ENCODE assay signal across 2 cellular contexts in the genomic region with DNA sequence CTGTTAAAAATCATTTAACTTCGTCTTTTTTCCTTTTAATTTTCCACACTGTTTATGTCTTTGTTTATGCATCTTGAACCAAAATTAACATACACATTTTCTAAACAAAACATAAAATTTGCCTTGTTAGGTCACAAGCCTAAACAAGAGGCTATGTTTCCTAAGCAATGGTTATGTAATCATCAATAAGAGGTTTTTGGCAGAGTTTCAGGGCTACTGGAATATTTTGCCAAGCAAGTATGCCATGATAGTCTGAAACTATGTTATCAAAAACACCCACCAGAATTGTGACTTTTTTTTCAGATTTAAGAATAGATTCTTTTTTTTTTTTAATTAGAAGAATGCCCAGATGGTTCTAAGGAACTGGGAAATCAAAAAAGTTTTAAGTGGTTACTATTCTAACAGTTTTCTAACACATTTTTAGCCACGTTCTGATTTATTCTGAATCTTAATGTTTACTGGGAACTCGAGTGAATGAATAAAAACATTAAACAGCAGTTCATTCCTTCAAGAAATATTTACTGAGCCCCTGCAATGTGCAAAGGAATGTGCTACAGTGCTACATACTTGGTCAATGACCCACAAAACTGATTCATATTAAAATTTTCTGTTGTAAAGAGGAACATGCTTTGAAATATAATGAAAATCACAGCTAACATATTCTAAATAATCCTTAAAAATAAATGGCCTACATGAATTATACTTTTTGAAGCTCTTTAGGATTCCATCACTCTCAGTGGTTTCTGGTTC.
A peak's percentile ranks its signal among the peaks of the same experiment; 100 is the strongest.
TF ChIP-seq lines count a peak whose summit lies in the region.

No MANE protein-coding gene starts in this region.

TF ChIP-seq in liver, 16 proteins besides CTCF, POLR2A, EP300 and RAD21 (continued from another document):
- TF ChIP-seq, protein P1, sequence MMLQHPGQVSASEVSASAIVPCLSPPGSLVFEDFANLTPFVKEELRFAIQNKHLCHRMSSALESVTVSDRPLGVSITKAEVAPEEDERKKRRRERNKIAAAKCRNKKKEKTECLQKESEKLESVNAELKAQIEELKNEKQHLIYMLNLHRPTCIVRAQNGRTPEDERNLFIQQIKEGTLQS (IDR thresholded peaks at IDR 0.05) = peak; percentile 13
- TF ChIP-seq, protein P2, sequence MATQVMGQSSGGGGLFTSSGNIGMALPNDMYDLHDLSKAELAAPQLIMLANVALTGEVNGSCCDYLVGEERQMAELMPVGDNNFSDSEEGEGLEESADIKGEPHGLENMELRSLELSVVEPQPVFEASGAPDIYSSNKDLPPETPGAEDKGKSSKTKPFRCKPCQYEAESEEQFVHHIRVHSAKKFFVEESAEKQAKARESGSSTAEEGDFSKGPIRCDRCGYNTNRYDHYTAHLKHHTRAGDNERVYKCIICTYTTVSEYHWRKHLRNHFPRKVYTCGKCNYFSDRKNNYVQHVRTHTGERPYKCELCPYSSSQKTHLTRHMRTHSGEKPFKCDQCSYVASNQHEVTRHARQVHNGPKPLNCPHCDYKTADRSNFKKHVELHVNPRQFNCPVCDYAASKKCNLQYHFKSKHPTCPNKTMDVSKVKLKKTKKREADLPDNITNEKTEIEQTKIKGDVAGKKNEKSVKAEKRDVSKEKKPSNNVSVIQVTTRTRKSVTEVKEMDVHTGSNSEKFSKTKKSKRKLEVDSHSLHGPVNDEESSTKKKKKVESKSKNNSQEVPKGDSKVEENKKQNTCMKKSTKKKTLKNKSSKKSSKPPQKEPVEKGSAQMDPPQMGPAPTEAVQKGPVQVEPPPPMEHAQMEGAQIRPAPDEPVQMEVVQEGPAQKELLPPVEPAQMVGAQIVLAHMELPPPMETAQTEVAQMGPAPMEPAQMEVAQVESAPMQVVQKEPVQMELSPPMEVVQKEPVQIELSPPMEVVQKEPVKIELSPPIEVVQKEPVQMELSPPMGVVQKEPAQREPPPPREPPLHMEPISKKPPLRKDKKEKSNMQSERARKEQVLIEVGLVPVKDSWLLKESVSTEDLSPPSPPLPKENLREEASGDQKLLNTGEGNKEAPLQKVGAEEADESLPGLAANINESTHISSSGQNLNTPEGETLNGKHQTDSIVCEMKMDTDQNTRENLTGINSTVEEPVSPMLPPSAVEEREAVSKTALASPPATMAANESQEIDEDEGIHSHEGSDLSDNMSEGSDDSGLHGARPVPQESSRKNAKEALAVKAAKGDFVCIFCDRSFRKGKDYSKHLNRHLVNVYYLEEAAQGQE (IDR thresholded peaks at IDR 0.05) = no peak

TF ChIP-seq in HepG2, 621 proteins besides CTCF, POLR2A, EP300 and RAD21 (continued from another document):
- TF ChIP-seq, protein P3, sequence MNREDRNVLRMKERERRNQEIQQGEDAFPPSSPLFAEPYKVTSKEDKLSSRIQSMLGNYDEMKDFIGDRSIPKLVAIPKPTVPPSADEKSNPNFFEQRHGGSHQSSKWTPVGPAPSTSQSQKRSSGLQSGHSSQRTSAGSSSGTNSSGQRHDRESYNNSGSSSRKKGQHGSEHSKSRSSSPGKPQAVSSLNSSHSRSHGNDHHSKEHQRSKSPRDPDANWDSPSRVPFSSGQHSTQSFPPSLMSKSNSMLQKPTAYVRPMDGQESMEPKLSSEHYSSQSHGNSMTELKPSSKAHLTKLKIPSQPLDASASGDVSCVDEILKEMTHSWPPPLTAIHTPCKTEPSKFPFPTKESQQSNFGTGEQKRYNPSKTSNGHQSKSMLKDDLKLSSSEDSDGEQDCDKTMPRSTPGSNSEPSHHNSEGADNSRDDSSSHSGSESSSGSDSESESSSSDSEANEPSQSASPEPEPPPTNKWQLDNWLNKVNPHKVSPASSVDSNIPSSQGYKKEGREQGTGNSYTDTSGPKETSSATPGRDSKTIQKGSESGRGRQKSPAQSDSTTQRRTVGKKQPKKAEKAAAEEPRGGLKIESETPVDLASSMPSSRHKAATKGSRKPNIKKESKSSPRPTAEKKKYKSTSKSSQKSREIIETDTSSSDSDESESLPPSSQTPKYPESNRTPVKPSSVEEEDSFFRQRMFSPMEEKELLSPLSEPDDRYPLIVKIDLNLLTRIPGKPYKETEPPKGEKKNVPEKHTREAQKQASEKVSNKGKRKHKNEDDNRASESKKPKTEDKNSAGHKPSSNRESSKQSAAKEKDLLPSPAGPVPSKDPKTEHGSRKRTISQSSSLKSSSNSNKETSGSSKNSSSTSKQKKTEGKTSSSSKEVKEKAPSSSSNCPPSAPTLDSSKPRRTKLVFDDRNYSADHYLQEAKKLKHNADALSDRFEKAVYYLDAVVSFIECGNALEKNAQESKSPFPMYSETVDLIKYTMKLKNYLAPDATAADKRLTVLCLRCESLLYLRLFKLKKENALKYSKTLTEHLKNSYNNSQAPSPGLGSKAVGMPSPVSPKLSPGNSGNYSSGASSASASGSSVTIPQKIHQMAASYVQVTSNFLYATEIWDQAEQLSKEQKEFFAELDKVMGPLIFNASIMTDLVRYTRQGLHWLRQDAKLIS (CRISPR knock-in tag; IDR thresholded peaks at IDR 0.05) = no peak
- TF ChIP-seq, protein P4, sequence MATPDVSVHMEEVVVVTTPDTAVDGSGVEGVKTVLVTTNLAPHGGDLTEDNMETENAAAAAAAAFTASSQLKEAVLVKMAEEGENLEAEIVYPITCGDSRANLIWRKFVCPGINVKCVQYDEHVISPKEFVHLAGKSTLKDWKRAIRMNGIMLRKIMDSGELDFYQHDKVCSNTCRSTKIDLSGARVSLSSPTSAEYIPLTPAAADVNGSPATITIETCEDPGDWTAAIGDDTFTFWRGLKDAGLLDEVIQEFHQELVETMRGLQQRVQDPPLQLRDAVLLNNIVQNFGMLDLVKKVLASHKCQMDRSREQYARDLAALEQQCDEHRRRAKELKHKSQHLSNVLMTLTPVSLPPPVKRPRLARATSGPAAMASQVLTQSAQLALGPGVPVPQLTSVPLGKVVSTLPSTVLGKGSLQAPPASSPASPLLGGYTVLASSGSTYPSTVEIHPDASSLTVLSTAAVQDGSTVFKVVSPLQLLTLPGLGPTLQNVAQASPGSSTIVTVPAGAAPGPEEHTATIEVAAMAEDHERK (CRISPR knock-in tag; IDR thresholded peaks at IDR 0.05; ENCODE audit: low read depth) = no peak
- TF ChIP-seq ZNF598 (CRISPR knock-in tag; IDR thresholded peaks at IDR 0.05; ENCODE audit: borderline replicate concordance) (no peak), ZNF207 (IDR thresholded peaks at IDR 0.05; ENCODE audit: borderline replicate concordance) (no peak)
